Comparison of ENCODE assay signal across 9 cellular contexts in genomic region chr19:46428278-46429141, GRCh38. TPM values are rescaled to one million over a fixed set of nuclear protein-coding genes. Genes with fewer than 3 reads are reported as not detected.
A peak's percentile ranks its signal among the peaks of the same experiment; 100 is the strongest.
DNase-seq lines count a peak whose midpoint lies in the region; ATAC-seq and TF ChIP-seq lines count a peak whose summit lies in the region.
"Had no signal": no experiment of that assay in that cellular context is flagged by ENCODE, and none has a peak within 500 bp of the region (broad histone marks: within the 10 kb centered on the region; RNA-seq: fewer than 3 reads in every experiment).

TSS of gene PNMA8C (minus strand) at chr19:46428936. CDS start at chr19:46428359, 577 bp downstream.

- H3K4me2 ChIP-seq in neural progenitor cell, result peak within 1 kb of the TSS; percentile 93

- intact Hi-C loops in upper lobe of right lung (cut with DNase I) (no loop called here), A673 (cut with micrococcal nuclease; ENCODE audit: unreplicated experiment) (no loop called here)

- peaks cover 53% of the 10 kb centered on the region for H3K4me1 Mint-ChIP-seq in neural progenitor cell

- no peaks in the 10 kb centered on the region for H3K79me2 ChIP-seq in neural progenitor cell (ENCODE audit: low read depth)

- H3K4me3 Mint-ChIP-seq in neural progenitor cell, result peak within 1 kb of the TSS; percentile 81

- H3K27ac ChIP-seq in neural progenitor cell, result no peak within 1 kb of the TSS
- H3K27ac ChIP-seq in upper lobe of right lung, result no peak within 1 kb of the TSS
- H3K27ac ChIP-seq in A673 (ENCODE audit: low read depth, low read length, poor library complexity, severe bottlenecking), result no peak within 1 kb of the TSS

- CTCF ChIA-PET in A673 (lab: Charles Lee), result no interaction called here

- BruUV-seq in A673 (replicated peaks; lab: Mats Ljungman, UMichigan), result no TSS peak

- no peaks in the 10 kb centered on the region for H3K36me3 ChIP-seq in neural progenitor cell
- H3K36me3 ChIP-seq in upper lobe of right lung, result no peaks in the 10 kb centered on the region
- no peaks in the 10 kb centered on the region for H3K36me3 ChIP-seq in A673 (ENCODE audit: insufficient read depth, low read length, poor library complexity, severe bottlenecking)

- DNase-seq in GDM1 (lab: John Stamatoyannopoulos, UW) (peak; percentile 30), NCI-H748 treated with DMSO at 0.1 percent for 48 hours (lab: John Stamatoyannopoulos, UW) (peak; percentile 86), activated gamma-delta T cell (lab: John Stamatoyannopoulos, UW) (peak; percentile 28), germinal center (ENCODE audit: low spot score) (peak; percentile 22), neural progenitor cell (ENCODE audit: low spot score) (peak; percentile 97), upper lobe of right lung (peak; percentile 82), A673 (ENCODE audit: low spot score) (no peak)

- no peaks in the 10 kb centered on the region for H3K36me3 Mint-ChIP-seq in neural progenitor cell

- H3F3A ChIP-seq in neural progenitor cell (ENCODE audit: low read depth), result peaks cover 23% of the 10 kb centered on the region

- peaks cover 13% of the 10 kb centered on the region for H3K27me3 Mint-ChIP-seq in neural progenitor cell (ENCODE audit: insufficient read depth, low read depth)

- H3K4me1 ChIP-seq in neural progenitor cell (peaks cover 7% of the 10 kb centered on the region), upper lobe of right lung (peaks cover 13% of the 10 kb centered on the region), A673 (ENCODE audit: insufficient read depth, low read length, poor library complexity, severe bottlenecking) (peaks cover 7% of the 10 kb centered on the region)

- POLR2A ChIA-PET in A673 (lab: Charles Lee; ENCODE audit: low non-redundant PET), result no interaction called here

- H3K27ac Mint-ChIP-seq in neural progenitor cell, result peak within 1 kb of the TSS; percentile 14

- H4K20me1 ChIP-seq in neural progenitor cell (ENCODE audit: low read depth), result no peaks in the 10 kb centered on the region

- H3K9me3 Mint-ChIP-seq in neural progenitor cell, result peaks cover under 1% of the 10 kb centered on the region

- no peak within 1 kb of the TSS for H3K9ac ChIP-seq in neural progenitor cell

- no peak for TF ChIP-seq CTCF in neural progenitor cell (IDR thresholded peaks at IDR 0.05)
- TF ChIP-seq CTCF in upper lobe of right lung (IDR thresholded peaks at IDR 0.05), result no peak
- TF ChIP-seq CTCF in A673 (conservative IDR thresholded peaks at IDR 0.05; ENCODE audit: low read depth, low read length), result no peak

- ATAC-seq in upper lobe of right lung (peak; percentile 60), GM18502 (IDR thresholded peaks at IDR 0.05; ENCODE audit: poor library complexity, unreplicated experiment) (no peak)

- H3K9me3 ChIP-seq in neural progenitor cell (ENCODE audit: low read depth) (no peaks in the 10 kb centered on the region), upper lobe of right lung (no peaks in the 10 kb centered on the region), A673 (ENCODE audit: low read depth, low read length, poor library complexity, severe bottlenecking) (no peaks in the 10 kb centered on the region)

- H2AFZ ChIP-seq in neural progenitor cell (replicated peaks), result no peak within 1 kb of the TSS

- H3K4me3 ChIP-seq in neural progenitor cell, result peak within 1 kb of the TSS; percentile 44
- no peak within 1 kb of the TSS for H3K4me3 ChIP-seq in upper lobe of right lung
- H3K4me3 ChIP-seq in A673 (ENCODE audit: low read depth, low read length, poor library complexity, severe bottlenecking), result no peak within 1 kb of the TSS

- H3K27me3 ChIP-seq in neural progenitor cell (peaks cover 46% of the 10 kb centered on the region), upper lobe of right lung (peaks cover 36% of the 10 kb centered on the region), A673 (replicated peaks; ENCODE audit: insufficient read depth, low read depth, low read length, poor library complexity) (no peaks in the 10 kb centered on the region)

RNA-seq across cellular contexts. Expression of gene PNMA8C, which starts in this region (rescaled TPM):
- total RNA-seq in neural progenitor cell (ENCODE audit: low replicate concordance), result 0.58 and 0.74 TPM in 2 replicates
- total RNA-seq in upper lobe of right lung, result not detected
- total RNA-seq in A673 (2021), result not detected in 2 replicates
- total RNA-seq: mononuclear cell had no signal

Comparison
In these comparisons a context has a peak if more than half of its experiments do, and no peak if none do; other contexts are left out.
1. Peak in DNase-seq, H3K4me3 ChIP-seq and H3K4me2 ChIP-seq in neural progenitor cell; RNA of the gene not detected or under 1 TPM.
2. Peak in DNase-seq and ATAC-seq in upper lobe of right lung; RNA of the gene not detected or under 1 TPM.